In the genomic region with DNA sequence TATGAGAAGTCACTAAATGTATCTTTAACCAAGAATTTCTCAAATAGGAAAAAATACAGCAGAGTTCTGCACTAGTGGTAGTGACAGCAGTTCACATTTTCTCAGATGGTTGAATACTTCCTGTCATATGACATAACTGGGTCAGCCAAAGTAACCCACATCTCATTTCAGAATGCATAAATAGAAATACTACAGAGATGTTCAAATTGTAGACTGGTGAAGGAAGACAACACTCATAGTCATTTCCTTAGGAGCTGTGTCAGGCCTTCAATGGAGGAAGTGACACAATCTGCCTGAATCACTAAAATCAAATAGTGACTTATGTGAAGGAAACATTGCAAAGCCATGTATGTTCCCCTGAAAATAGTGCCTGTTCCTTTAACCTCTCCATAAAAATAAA, we compare ENCODE assay signal across 8 cellular contexts. TPM values are rescaled to one million over a fixed set of nuclear protein-coding genes. Genes with fewer than 3 reads are reported as not detected.
DNase-seq lines count a peak whose midpoint lies in the region; ATAC-seq and TF ChIP-seq lines count a peak whose summit lies in the region.

No MANE protein-coding gene starts in this region.

- H3K36me3 ChIP-seq in aorta (ENCODE audit: control insufficient read depth in 1 of 2, insufficient read depth in 2 of 2, low read length in 1 of 2) (no peaks in the 10 kb centered on the region), thyroid gland (no peaks in the 10 kb centered on the region)

- POLR2A ChIA-PET in activated CD4-positive, alpha-beta memory T cell treated with anti-CD3 and anti-CD28 coated beads for 36 hours (lab: Charles Lee), result no interaction called here

- TF ChIP-seq CTCF in thyroid gland (IDR thresholded peaks at IDR 0.05), result peak in 1 of 6 experiments; percentile 3

- no peaks in the 10 kb centered on the region for H3K9me3 ChIP-seq in right cardiac atrium (ENCODE audit: control insufficient read depth, low read length)
- H3K9me3 ChIP-seq in aorta (ENCODE audit: control insufficient read depth, low read length), result no peaks in the 10 kb centered on the region
- no peaks in the 10 kb centered on the region for H3K9me3 ChIP-seq in thyroid gland

- H3K4me3 Mint-ChIP-seq in activated CD4-positive, alpha-beta memory T cell treated with anti-CD3 and anti-CD28 coated beads for 36 hours, result no peak overlapping the region

- H3K27me3 Mint-ChIP-seq in activated CD4-positive, alpha-beta memory T cell treated with anti-CD3 and anti-CD28 coated beads for 36 hours, result no peaks in the 10 kb centered on the region

- intact Hi-C loops in activated CD4-positive, alpha-beta memory T cell treated with anti-CD3 and anti-CD28 coated beads for 36 hours (cut with micrococcal nuclease), result loop anchor here (1.0 to 5.0 kb wide), 4 partner anchors 32 to 274 kb away; no protein-coding TSS in a partner anchor
- intact Hi-C loops in right cardiac atrium (cut with DNase I), result loop anchor here in 1 of 4 donors (2.0 kb wide), 1 partner anchor 20 kb away; no protein-coding TSS in a partner anchor
- intact Hi-C loops in aorta (cut with DNase I), result loop anchor here in 1 of 2 donors (5.0 kb wide), 1 partner anchor 36 kb away; no protein-coding TSS in a partner anchor
- intact Hi-C loops in thyroid gland (cut with DNase I), result no loop called here

- no peak overlapping the region for H3K27ac ChIP-seq in right cardiac atrium (ENCODE audit: low read length)
- H3K27ac ChIP-seq in aorta (ENCODE audit: low read depth in 1 of 2, low read length in 2 of 2), result peak overlapping the region in 1 of 2 donors; percentile 28
- peak overlapping the region in 1 of 3 donors; percentile 63 for H3K27ac ChIP-seq in thyroid gland

- no peaks in the 10 kb centered on the region for H3K9me3 Mint-ChIP-seq in activated CD4-positive, alpha-beta memory T cell treated with anti-CD3 and anti-CD28 coated beads for 36 hours

- H3K4me3 ChIP-seq in right cardiac atrium (ENCODE audit: low read length), result no peak overlapping the region
- no peak overlapping the region for H3K4me3 ChIP-seq in aorta (ENCODE audit: low read length in 2 of 2)
- no peak overlapping the region for H3K4me3 ChIP-seq in thyroid gland (replicated peaks in 1 of 3)

- DNase-seq in EL (peak; percentile 81), right cardiac atrium (no peak), aorta (no peak), SK-N-DZ (ENCODE audit: low spot score) (no peak), thyroid gland (no peak)
- DNase-seq in activated CD4-positive, alpha-beta memory T cell treated with anti-CD3 and anti-CD28 coated beads for 36 hours, result peak; percentile 18

- ATAC-seq in GM19455 (IDR thresholded peaks at IDR 0.05; ENCODE audit: unreplicated experiment) (peak; percentile 92), HG03558 (IDR thresholded peaks at IDR 0.05; ENCODE audit: extremely low read depth, unreplicated experiment) (peak; percentile 86), right cardiac atrium (peak; percentile 70 to 84), aorta (ENCODE audit: low FRiP score) (peak; percentile 61)

- H3K36me3 Mint-ChIP-seq in activated CD4-positive, alpha-beta memory T cell treated with anti-CD3 and anti-CD28 coated beads for 36 hours, result no peaks in the 10 kb centered on the region

- CTCF ChIA-PET in activated CD4-positive, alpha-beta memory T cell treated with anti-CD3 and anti-CD28 coated beads for 36 hours (lab: Charles Lee), result interaction anchor here (1.0 to 2.1 kb wide), 2 partner anchors 42 to 387 kb away, joined by 3 to 10 read pairs; no protein-coding TSS in a partner anchor

- TF ChIP-seq POLR2A in thyroid gland (IDR thresholded peaks at IDR 0.05), result no peak

- H3K27me3 ChIP-seq in right cardiac atrium (ENCODE audit: control insufficient read depth, insufficient read depth), result no peaks in the 10 kb centered on the region
- H3K27me3 ChIP-seq in aorta (ENCODE audit: control insufficient read depth in 1 of 2, insufficient read depth in 2 of 2, low read length in 1 of 2), result no peaks in the 10 kb centered on the region
- no peaks in the 10 kb centered on the region for H3K27me3 ChIP-seq in thyroid gland

- H3K4me1 ChIP-seq in right cardiac atrium (ENCODE audit: control insufficient read depth, insufficient read depth, low read length) (peaks cover 10% of the 10 kb centered on the region), aorta (ENCODE audit: control insufficient read depth in 1 of 2, insufficient read depth in 2 of 2, low read length in 2 of 2) (peaks cover 9 to 21% of the 10 kb centered on the region in 2 donors), thyroid gland (peaks cover 33 to 50% of the 10 kb centered on the region in 2 donors)

- H3K27ac Mint-ChIP-seq in activated CD4-positive, alpha-beta memory T cell treated with anti-CD3 and anti-CD28 coated beads for 36 hours, result peak overlapping the region; percentile 35

- H3K4me1 Mint-ChIP-seq in activated CD4-positive, alpha-beta memory T cell treated with anti-CD3 and anti-CD28 coated beads for 36 hours (ENCODE audit: low read depth), result peaks cover 25% of the 10 kb centered on the region

RNA-seq across cellular contexts. Expression of a gene that starts 32.4 kb away (rescaled TPM):
- total RNA-seq in activated CD4-positive, alpha-beta memory T cell treated with anti-CD3 and anti-CD28 coated beads for 36 hours, result 1 to 10 TPM; 3.8 to 5.3 TPM
- total RNA-seq in right cardiac atrium, result 100 to 1,000 TPM; 102 to 180 (median 117) TPM
- 48.8 TPM for polyA plus RNA-seq in right cardiac atrium
- 100 to 1,000 TPM; 205 to 310 TPM for total RNA-seq in aorta
- 100 to 1,000 TPM in 1 of 2 donors, 10 to 100 TPM in 1; 63.0 to 120 TPM for polyA plus RNA-seq in aorta
- polyA plus RNA-seq in SK-N-DZ (2014; cell fraction: cytosol; rRNA removed), result 41.5 and 46.6 TPM in 2 replicates
- 27.5 and 39.0 TPM in 2 replicates for polyA plus RNA-seq in SK-N-DZ (2014; cell fraction: nucleus; rRNA removed)
- total RNA-seq in thyroid gland, result 10 to 100 TPM; 57.1 to 98.5 (median 74.2) TPM

Comparison
In these comparisons a context has a peak if more than half of its experiments do, and no peak if none do; other contexts are left out.
1. DNase-seq: peak in EL (single experiment) and activated CD4-positive, alpha-beta memory T cell treated with anti-CD3 and anti-CD28 coated beads for 36 hours (single experiment); none in right cardiac atrium (0 of 3), aorta (0 of 2), SK-N-DZ (single experiment) and thyroid gland (0 of 2).
2. RNA of a gene that starts 32.4 kb away (total RNA-seq): 205 to 310 TPM in aorta, 102 to 180 TPM in right cardiac atrium and 57.1 to 98.5 TPM in thyroid gland; 3.8 to 5.3 TPM in activated CD4-positive, alpha-beta memory T cell treated with anti-CD3 and anti-CD28 coated beads for 36 hours; every median in the first group is over 4 times any median in the second.
3. Peak in every context shown above with its lines, with median percentiles within 50 percentile points of each other: ATAC-seq.